In genomic region chr11:101438126-101438525, GRCh38 we compare ENCODE assay signal across 20 cellular contexts.
DNase-seq lines count a peak whose midpoint lies in the region; TF ChIP-seq lines count a peak whose summit lies in the region.
"Had no signal": no experiment of that assay in that cellular context is flagged by ENCODE, and none has a peak within 500 bp of the region (broad histone marks: within the 10 kb centered on the region; RNA-seq: fewer than 3 reads in every experiment).

No MANE protein-coding gene starts in this region.

- H3K14ac ChIP-seq in mesenchymal stem cell (ENCODE audit: low read length in 2 of 2) = peak overlapping the region in 1 of 2 experiments; percentile 53

- H2BK12ac ChIP-seq in mesenchymal stem cell (ENCODE audit: low read length in 2 of 2) = no peak overlapping the region

- no peaks in the 10 kb centered on the region for H3K4me1 Mint-ChIP-seq in activated T-cell treated with anti-CD3 and anti-CD28 coated beads, Interleukin-2, amount 50 U/mL, for 24 hours (ENCODE audit: low read depth)
- H3K4me1 Mint-ChIP-seq: CD14-positive monocyte had no signal

- H3K18ac ChIP-seq in mesenchymal stem cell (ENCODE audit: low read depth in 1 of 2, low read length in 2 of 2) = no peak overlapping the region

- H3K79me2 ChIP-seq in osteoblast (ENCODE audit: insufficient read depth, low read length) = no peaks in the 10 kb centered on the region

- no peak overlapping the region for H3K9ac ChIP-seq in mesenchymal stem cell (ENCODE audit: low read length)
- H3K9ac ChIP-seq: BLaER1 had no signal

- no peak overlapping the region for H2AK5ac ChIP-seq in mesenchymal stem cell (ENCODE audit: low read length, severe bottlenecking)

- DNase-seq in MG63 = peak; percentile 31
- DNase-seq in fibroblast of gingiva (ENCODE audit: low read depth) = peak; percentile 37
- no peak for DNase-seq in mesenchymal stem cell
- DNase-seq in osteoblast (ENCODE audit: insufficient read length, low spot score, missing footprints) = peak; percentile 67
- DNase-seq in activated gamma-delta T cell (lab: John Stamatoyannopoulos, UW) = no peak
- no peak for DNase-seq in transverse colon
- DNase-seq in activated CD4-positive, CD25-positive, alpha-beta regulatory T cell treated with anti-CD3 and anti-CD28 coated beads, Interleukin-2, amount 50 U/mL, for 72 hours = no peak
- DNase-seq in activated T-cell treated with anti-CD3 and anti-CD28 coated beads, Interleukin-2, amount 50 U/mL, for 24 hours = no peak
- DNase-seq: 8988T; ACHN; BE2C; C1 segment of cervical spinal cord; Caco-2; Calu3; CD4-positive, alpha-beta T cell; CD8-positive, alpha-beta T cell; DMS79 treated with DMSO at 0.1 percent for 48 hours; GF-D8 had no signal

- H2BK15ac ChIP-seq in mesenchymal stem cell (ENCODE audit: low read depth, poor library complexity, severe bottlenecking) = no peak overlapping the region

- H2AFZ ChIP-seq in mesenchymal stem cell (ENCODE audit: low read depth, low read length) (no peak overlapping the region), osteoblast (ENCODE audit: low read length) (no peak overlapping the region)

- no peaks in the 10 kb centered on the region for H3K27me3 Mint-ChIP-seq in activated T-cell treated with anti-CD3 and anti-CD28 coated beads, Interleukin-2, amount 50 U/mL, for 24 hours
- H3K27me3 Mint-ChIP-seq: CD4-positive, alpha-beta T cell had no signal

- no peak for TF ChIP-seq CTCF in osteoblast (IDR thresholded peaks at IDR 0.05; ENCODE audit: extremely low read depth, low read depth, low read length)
- TF ChIP-seq CTCF in transverse colon (IDR thresholded peaks at IDR 0.05) = no peak

- H3K9me3 Mint-ChIP-seq in activated T-cell treated with anti-CD3 and anti-CD28 coated beads, Interleukin-2, amount 50 U/mL, for 24 hours = no peaks in the 10 kb centered on the region

- H3K4ac ChIP-seq in mesenchymal stem cell (ENCODE audit: low read depth in 1 of 2, low read length in 2 of 2) = no peak overlapping the region

- TF ChIP-seq EP300 in transverse colon (IDR thresholded peaks at IDR 0.05; ENCODE audit: low read depth) = no peak

- H3K79me1 ChIP-seq in mesenchymal stem cell (replicated peaks; ENCODE audit: low read length, poor library complexity, severe bottlenecking) = no peaks in the 10 kb centered on the region

- H3K27ac Mint-ChIP-seq in activated T-cell treated with anti-CD3 and anti-CD28 coated beads, Interleukin-2, amount 50 U/mL, for 24 hours = no peak overlapping the region
- H3K27ac Mint-ChIP-seq: CD14-positive monocyte; CD4-positive, alpha-beta T cell; CD8-positive, alpha-beta T cell had no signal

- peak overlapping the region; percentile 54 for H4K91ac ChIP-seq in mesenchymal stem cell (ENCODE audit: low read length)

- intact Hi-C loops in transverse colon (cut with DNase I; ENCODE audit: low total_unique reads) = no loop called here

- no peaks in the 10 kb centered on the region for H3K36me3 Mint-ChIP-seq in activated T-cell treated with anti-CD3 and anti-CD28 coated beads, Interleukin-2, amount 50 U/mL, for 24 hours (ENCODE audit: low read depth)
- H3K36me3 Mint-ChIP-seq: CD14-positive monocyte; CD8-positive, alpha-beta T cell had no signal

- in situ Hi-C loops in transverse colon (cut with MboI; ENCODE audit: low pct_ligation_motif_present in 1 of 4, low pct_unique_long_range_greater_than_20kb in 1 of 4, low sequenced_read_pairs in 3 of 4) = loop anchor here in 2 of 4 donors (25.0 kb wide), 2 partner anchors 399 to 574 kb away; no protein-coding TSS in a partner anchor

- no peak overlapping the region for H2BK5ac ChIP-seq in mesenchymal stem cell (ENCODE audit: low read depth, low read length, poor library complexity, severe bottlenecking)

- no peak overlapping the region for H3K4me2 ChIP-seq in mesenchymal stem cell (ENCODE audit: low read length, poor library complexity, severe bottlenecking)
- no peak overlapping the region for H3K4me2 ChIP-seq in osteoblast (ENCODE audit: insufficient read depth, low read length)
- H3K4me2 ChIP-seq: BLaER1 had no signal

- H3K27me3 ChIP-seq in MG63 = no peaks in the 10 kb centered on the region
- peaks cover 0 to 11% of the 10 kb centered on the region in 2 experiments for H3K27me3 ChIP-seq in mesenchymal stem cell (ENCODE audit: control insufficient read depth in 1 of 2, insufficient read depth in 1 of 2, low read length in 2 of 2)
- H3K27me3 ChIP-seq in osteoblast (ENCODE audit: insufficient read depth, low read length) = no peaks in the 10 kb centered on the region
- no peaks in the 10 kb centered on the region for H3K27me3 ChIP-seq in transverse colon
- H3K27me3 ChIP-seq: BE2C, BLaER1 had no signal

- H4K20me1 ChIP-seq in osteoblast (ENCODE audit: insufficient read depth, low read length) = no peaks in the 10 kb centered on the region
- H4K20me1 ChIP-seq: BLaER1 had no signal

- H3K4me3 Mint-ChIP-seq in activated T-cell treated with anti-CD3 and anti-CD28 coated beads, Interleukin-2, amount 50 U/mL, for 24 hours = no peak overlapping the region
- H3K4me3 Mint-ChIP-seq: CD14-positive monocyte; CD4-positive, alpha-beta T cell; CD8-positive, alpha-beta T cell had no signal

- H3K36me3 ChIP-seq in MG63 = no peaks in the 10 kb centered on the region
- H3K36me3 ChIP-seq in mesenchymal stem cell (ENCODE audit: control insufficient read depth in 1 of 2, insufficient read depth in 2 of 2, low read depth in 1 of 2, low read length in 2 of 2) = no peaks in the 10 kb centered on the region
- no peaks in the 10 kb centered on the region for H3K36me3 ChIP-seq in osteoblast (ENCODE audit: insufficient read depth, low read length)
- H3K36me3 ChIP-seq in transverse colon = no peaks in the 10 kb centered on the region
- H3K36me3 ChIP-seq: BE2C, BLaER1 had no signal

- H3K27ac ChIP-seq in mesenchymal stem cell (ENCODE audit: low read length, poor library complexity, severe bottlenecking) (no peak overlapping the region), osteoblast (ENCODE audit: low read depth, low read length) (no peak overlapping the region), transverse colon (no peak overlapping the region)
- H3K27ac ChIP-seq: BLaER1 had no signal

- H3K9me3 ChIP-seq in MG63 = no peaks in the 10 kb centered on the region
- no peaks in the 10 kb centered on the region for H3K9me3 ChIP-seq in mesenchymal stem cell (ENCODE audit: control insufficient read depth, low read length)
- H3K9me3 ChIP-seq in osteoblast (ENCODE audit: low read depth, low read length) = no peaks in the 10 kb centered on the region
- H3K9me3 ChIP-seq in transverse colon = no peaks in the 10 kb centered on the region
- H3K9me3 ChIP-seq: BE2C, BLaER1, Caco-2 had no signal

- H3K4me1 ChIP-seq in mesenchymal stem cell (ENCODE audit: control insufficient read depth, insufficient read depth, low read depth, low read length) (peaks cover 2% of the 10 kb centered on the region), osteoblast (ENCODE audit: insufficient read depth, low read length) (peaks cover 21% of the 10 kb centered on the region), transverse colon (no peaks in the 10 kb centered on the region)
- H3K4me1 ChIP-seq: BE2C, BLaER1, Caco-2 had no signal

- H2BK120ac ChIP-seq in mesenchymal stem cell (ENCODE audit: low read depth, low read length) = no peak overlapping the region

- no peak for TF ChIP-seq POLR2A in transverse colon (IDR thresholded peaks at IDR 0.05)

- H3K23ac ChIP-seq in mesenchymal stem cell (ENCODE audit: low read length in 2 of 2) = no peak overlapping the region

- no peak overlapping the region for H3K4me3 ChIP-seq in MG63
- H3K4me3 ChIP-seq in mesenchymal stem cell (ENCODE audit: insufficient read depth in 1 of 2, low read depth in 1 of 2, low read length in 2 of 2) = no peak overlapping the region
- no peak overlapping the region for H3K4me3 ChIP-seq in osteoblast (ENCODE audit: insufficient read depth, low read length)
- no peak overlapping the region for H3K4me3 ChIP-seq in transverse colon
- H3K4me3 ChIP-seq: BLaER1 had no signal

- 82% methylated on average over 1 of the region's 1 CpG for WGBS in mesenchymal stem cell
- 83% methylated on average over 1 of the region's 1 CpG; no CpG with 5 or more reads in 1 of the 2 donors for WGBS in transverse colon (ENCODE audit: low coverage in 1 of 2), 2 donors

- no peak overlapping the region for H4K8ac ChIP-seq in mesenchymal stem cell (ENCODE audit: low read length)

Comparison
In these comparisons a context has a peak if more than half of its experiments do, and no peak if none do; other contexts are left out.
1. DNase-seq: peak in MG63 (single experiment), fibroblast of gingiva (single experiment) and osteoblast (single experiment); none in mesenchymal stem cell (single experiment), activated gamma-delta T cell (single experiment), transverse colon (single experiment), activated CD4-positive, CD25-positive, alpha-beta regulatory T cell treated with anti-CD3 and anti-CD28 coated beads, Interleukin-2, amount 50 U/mL, for 72 hours (single experiment) and activated T-cell treated with anti-CD3 and anti-CD28 coated beads, Interleukin-2, amount 50 U/mL, for 24 hours (single experiment).